30 cellular contexts compared by ENCODE assay signal in genomic region chr13:35530147-35530546, GRCh38. TPM values are rescaled to one million over a fixed set of nuclear protein-coding genes. Genes with fewer than 3 reads are reported as not detected.
A peak's percentile ranks its signal among the peaks of the same experiment; 100 is the strongest.
DNase-seq lines count a peak whose midpoint lies in the region; FAIRE-seq and TF ChIP-seq lines count a peak whose summit lies in the region.
"Had no signal": no experiment of that assay in that cellular context is flagged by ENCODE, and none has a peak within 500 bp of the region (broad histone marks: within the 10 kb centered on the region; RNA-seq: fewer than 3 reads in every experiment).

No MANE protein-coding gene starts in this region.

- TF ChIP-seq CTCF in GM12865 (IDR thresholded peaks at IDR 0.05; ENCODE audit: insufficient read depth, low read depth, low read length, missing control alignments) (no peak), neural progenitor cell (IDR thresholded peaks at IDR 0.05) (no peak), progenitor cell of endocrine pancreas (IDR thresholded peaks at IDR 0.05; ENCODE audit: unreplicated experiment) (no peak)

- H3K4me1 ChIP-seq in neural progenitor cell: peaks cover 25% of the 10 kb centered on the region
- H3K4me1 ChIP-seq: ascending aorta, psoas muscle, SJCRH30, tibial artery, vagina had no signal

- no peak overlapping the region for H3K9ac ChIP-seq in neural progenitor cell

- no peaks in the 10 kb centered on the region for H3K9me3 ChIP-seq in neural progenitor cell (ENCODE audit: low read depth)
- H3K9me3 ChIP-seq: ascending aorta, psoas muscle, SJCRH30, tibial artery, vagina had no signal

- H3F3A ChIP-seq in neural progenitor cell (ENCODE audit: low read depth): peaks cover 12% of the 10 kb centered on the region

- H3K36me3 Mint-ChIP-seq in neural progenitor cell (no peaks in the 10 kb centered on the region), progenitor cell of endocrine pancreas (ENCODE audit: insufficient read depth) (no peaks in the 10 kb centered on the region)
- H3K36me3 Mint-ChIP-seq: mesothelial cell of epicardium, T-cell had no signal

- intact Hi-C loops in cardiac septum (cut with DNase I): no loop called here

- H2AFZ ChIP-seq in neural progenitor cell (replicated peaks): no peak overlapping the region
- H2AFZ ChIP-seq: GM23338 had no signal

- no peaks in the 10 kb centered on the region for H3K27me3 Mint-ChIP-seq in neural progenitor cell (ENCODE audit: insufficient read depth, low read depth)
- H3K27me3 Mint-ChIP-seq in progenitor cell of endocrine pancreas: peaks cover 2% of the 10 kb centered on the region
- H3K27me3 Mint-ChIP-seq: T-cell had no signal

- H3K4me1 Mint-ChIP-seq in neural progenitor cell: peaks cover 30% of the 10 kb centered on the region
- peaks cover 5% of the 10 kb centered on the region for H3K4me1 Mint-ChIP-seq in progenitor cell of endocrine pancreas (ENCODE audit: low read depth)
- H3K4me1 Mint-ChIP-seq: T-cell had no signal

- no peaks in the 10 kb centered on the region for H3K36me3 ChIP-seq in neural progenitor cell
- H3K36me3 ChIP-seq: ascending aorta, SJCRH30, tibial artery, vagina had no signal

- H3K27ac Mint-ChIP-seq in neural progenitor cell: peak overlapping the region; percentile 87
- H3K27ac Mint-ChIP-seq in progenitor cell of endocrine pancreas: no peak overlapping the region
- H3K27ac Mint-ChIP-seq: GM23338, mesothelial cell of epicardium, T-cell had no signal

- H3K79me2 ChIP-seq in neural progenitor cell (ENCODE audit: low read depth): no peaks in the 10 kb centered on the region

- H3K4me3 ChIP-seq in GM12865 (ENCODE audit: low read depth, low read length): no peak overlapping the region
- no peak overlapping the region for H3K4me3 ChIP-seq in neural progenitor cell
- H3K4me3 ChIP-seq: ascending aorta, coronary artery, GM23338, psoas muscle, SJCRH30, tibial artery, vagina had no signal

- no peak overlapping the region for H3K4me2 ChIP-seq in neural progenitor cell
- H3K4me2 ChIP-seq: GM23338 had no signal

- no peaks in the 10 kb centered on the region for H3K27me3 ChIP-seq in neural progenitor cell
- H3K27me3 ChIP-seq: ascending aorta, SJCRH30, tibial artery, vagina had no signal

- H4K20me1 ChIP-seq in neural progenitor cell (ENCODE audit: low read depth): peaks cover 13% of the 10 kb centered on the region

- no peak overlapping the region for H3K4me3 Mint-ChIP-seq in neural progenitor cell
- H3K4me3 Mint-ChIP-seq in progenitor cell of endocrine pancreas (ENCODE audit: low read depth): no peak overlapping the region
- H3K4me3 Mint-ChIP-seq: GM23338, mesothelial cell of epicardium, T-cell had no signal

- DNase-seq in GM12865 (ENCODE audit: low read depth) (peak; percentile 5), NCI-H82 treated with DMSO at 0.1 percent for 48 hours (lab: John Stamatoyannopoulos, UW; ENCODE audit: unreplicated experiment) (peak; percentile 49), cardiac septum (ENCODE audit: low spot score) (peak; percentile 73), neural progenitor cell (ENCODE audit: low spot score) (no peak), progenitor cell of endocrine pancreas (ENCODE audit: low spot score, unreplicated experiment) (no peak), NK-92 (lab: John Stamatoyannopoulos, UW; ENCODE audit: unreplicated experiment) (no peak), HTR-8/SVneo (ENCODE audit: insufficient read length, low spot score) (no peak)
- DNase-seq: activated CD4-positive, CD25-positive, alpha-beta regulatory T cell; activated gamma-delta T cell treated with Interleukin-2 at 50 U/mL for 16 hours; activated T-cell treated with anti-CD3 and anti-CD28 coated beads, Interleukin-2, amount 50 U/mL, for 48 hours; effector CD8-positive, alpha-beta T cell; islet precursor cell; Kasumi-1; NCI-H187; NCI-H526; occipital lobe; psoas muscle; SJCRH30; stimulated activated CD4-positive, alpha-beta T cell treated with anti-CD3 and anti-CD28 coated beads, Interleukin-15, amount 100 ng/mL, for 24 hours; stimulated activated CD4-positive, alpha-beta T cell treated with anti-CD3 and anti-CD28 coated beads, Interleukin-4, amount 100 ng/mL, for 4 hours; T-cell; tibial artery had no signal

- H3K9me3 Mint-ChIP-seq in neural progenitor cell (no peaks in the 10 kb centered on the region), progenitor cell of endocrine pancreas (ENCODE audit: low read depth) (no peaks in the 10 kb centered on the region)
- H3K9me3 Mint-ChIP-seq: GM23338, mesothelial cell of epicardium had no signal

- peak overlapping the region; percentile 51 for H3K27ac ChIP-seq in neural progenitor cell
- H3K27ac ChIP-seq: ascending aorta, coronary artery, epithelial cell of prostate, psoas muscle, SJCRH30, tibial artery, vagina had no signal

- FAIRE-seq in HTR-8/SVneo (lab: Jason Lieb, UNC): no peak
- FAIRE-seq: GM12892 had no signal

RNA-seq across cellular contexts. Expression of gene MAB21L1, which starts 53.7 kb away (rescaled TPM):
- total RNA-seq in cardiac septum (0.27 TPM), neural progenitor cell (ENCODE audit: low replicate concordance) (not detected in 2 replicates), progenitor cell of endocrine pancreas (0.22 and 0.29 TPM in 2 replicates)
- total RNA-seq: ascending aorta, glomerular endothelial cell, GM23338, T-cell had no signal

Comparison
In these comparisons a context has a peak if more than half of its experiments do, and no peak if none do; other contexts are left out.
1. DNase-seq: peak in GM12865 (single experiment), NCI-H82 treated with DMSO at 0.1 percent for 48 hours (single experiment) and cardiac septum (single experiment); none in neural progenitor cell (single experiment), progenitor cell of endocrine pancreas (single experiment), NK-92 (single experiment) and HTR-8/SVneo (single experiment).